ENCODE assay signal across 11 cellular contexts in genomic region chr9:127767909-127768331, GRCh38. TPM values are rescaled to one million over a fixed set of nuclear protein-coding genes. Genes with fewer than 3 reads are reported as not detected.
DNase-seq lines count a peak whose midpoint lies in the region; ATAC-seq, FAIRE-seq and TF ChIP-seq lines count a peak whose summit lies in the region.
"Had no signal": no experiment of that assay in that cellular context is flagged by ENCODE, and none has a peak within 500 bp of the region (broad histone marks: within the 10 kb centered on the region; RNA-seq: fewer than 3 reads in every experiment).

No MANE protein-coding gene starts in this region.

- peak overlapping the region; percentile 24 to 79 (median 61); a peak in 21 of 22 replicates for H3K27ac ChIP-seq in BLaER1 treated with 17β-estradiol and CSF1 and Interleukin-3, amounts not matched to agents 10 nM and 100 nM
- H3K27ac ChIP-seq in SK-N-SH (ENCODE audit: low read depth in 2 of 2, low read length in 1 of 2) (no peak overlapping the region), endothelial cell of umbilical vein (ENCODE audit: insufficient read depth, low read depth, low read length) (peak overlapping the region; percentile 96)

- no peak for TF ChIP-seq RAD21 in SK-N-SH (IDR thresholded peaks at IDR 0.05; ENCODE audit: low read length)

- CTCF ChIA-PET in SK-N-SH (lab: Yijun Ruan, JAX) (interaction anchor here (0.6 to 2.2 kb wide), 6 partner anchors 12 to 153 kb away, joined by 3 to 9 read pairs (median 5); partner anchors contain the start of gene TOR2A), endothelial cell of umbilical vein (lab: Charles Lee) (interaction anchor here (1.0 to 11.3 kb wide), 4 partner anchors 14 to 102 kb away, joined by 3 to 167 read pairs (median 4); partner anchors contain the start of genes CDK9, SH2D3C and TOR2A)

- peak overlapping the region in 2 of 10 experiments; percentile 15 to 42; a peak in 1 of 20 replicates for H3K4me3 ChIP-seq in BLaER1 treated with 17β-estradiol and CSF1 and Interleukin-3, amounts not matched to agents 10 nM and 100 nM
- H3K4me3 ChIP-seq in SK-N-SH (ENCODE audit: low read depth in 2 of 2, low read length in 1 of 2): no peak overlapping the region
- H3K4me3 ChIP-seq in endothelial cell of umbilical vein (replicated peaks in 1 of 3; ENCODE audit: insufficient read depth in 1 of 3, low read depth in 1 of 3, low read length in 3 of 3): peak overlapping the region in 2 of 3 experiments; percentile 26 to 65
- no peak overlapping the region for H3K4me3 ChIP-seq in mucosa of descending colon
- H3K4me3 ChIP-seq: K562 had no signal

- no peaks in the 10 kb centered on the region for H3K36me3 Mint-ChIP-seq in neural crest cell (ENCODE audit: low read depth)

- no TSS peak for BruUV-seq in endothelial cell of umbilical vein (replicated peaks; lab: Mats Ljungman, UMichigan)

- peak overlapping the region; percentile 70 to 97 (median 95) for H3K4me2 ChIP-seq in BLaER1 treated with 17β-estradiol and CSF1 and Interleukin-3, amounts not matched to agents 10 nM and 100 nM
- H3K4me2 ChIP-seq in SK-N-SH (no peak overlapping the region), endothelial cell of umbilical vein (ENCODE audit: insufficient read depth, low read length) (peak overlapping the region; percentile 53)

- H3K79me2 ChIP-seq in SK-N-SH (ENCODE audit: insufficient read depth) (no peaks in the 10 kb centered on the region), endothelial cell of umbilical vein (ENCODE audit: control insufficient read depth, insufficient read depth, low read length) (peaks cover 55% of the 10 kb centered on the region)

- peak; percentile 57 for DNase-seq in SK-N-SH
- peak; percentile 91 for DNase-seq in endothelial cell of umbilical vein (ENCODE audit: low read depth, low spot score)
- no peak for DNase-seq in neural crest cell (ENCODE audit: low read depth, low spot score)
- no peak for DNase-seq in mucosa of descending colon
- no peak for DNase-seq in sciatic nerve (ENCODE audit: low spot score)
- no peak for DNase-seq in UCSD-AML1 (lab: John Stamatoyannopoulos, UW; ENCODE audit: unreplicated experiment)
- DNase-seq: COR-L47 had no signal

- H3K9me3 Mint-ChIP-seq in neural crest cell: no peaks in the 10 kb centered on the region

- H3K36me3 ChIP-seq in BLaER1 treated with 17β-estradiol and CSF1 and Interleukin-3, amounts not matched to agents 10 nM and 100 nM: peaks cover 21 to 70% (median 44%) of the 10 kb centered on the region in 11 experiments
- H3K36me3 ChIP-seq in SK-N-SH (replicated peaks in 1 of 2; ENCODE audit: control insufficient read depth in 1 of 2, insufficient read depth in 2 of 2, low read length in 1 of 2) (no peaks in the 10 kb centered on the region), endothelial cell of umbilical vein (ENCODE audit: control insufficient read depth in 2 of 2, extremely low read depth in 1 of 2, insufficient read depth in 2 of 2, low read length in 2 of 2) (peaks cover 9 to 12% of the 10 kb centered on the region in 2 experiments), mucosa of descending colon (ENCODE audit: low read depth) (no peaks in the 10 kb centered on the region)

- POLR2A ChIA-PET in SK-N-SH (lab: Yijun Ruan, JAX): interaction anchor here (1.6 kb wide), 1 partner anchor 18 kb away, joined by 6 read pairs; the partner anchor contains the start of gene CDK9
- POLR2A ChIA-PET in endothelial cell of umbilical vein (lab: Charles Lee): interaction anchor here (0.9 to 1.0 kb wide), 2 partner anchors 23 to 103 kb away, joined by 3 to 7 read pairs; no protein-coding TSS in a partner anchor

- dilution Hi-C loops in endothelial cell of umbilical vein (cut with MboI; ENCODE audit: extremely low pct_ligation_motif_present, low sequenced_read_pairs): no loop called here

- H3K27me3 ChIP-seq in BLaER1 treated with 17β-estradiol and CSF1 and Interleukin-3, amounts not matched to agents 10 nM and 100 nM: no peaks in the 10 kb centered on the region
- H3K27me3 ChIP-seq in SK-N-SH (ENCODE audit: insufficient read depth) (no peaks in the 10 kb centered on the region), endothelial cell of umbilical vein (ENCODE audit: control insufficient read depth in 2 of 2, insufficient read depth in 2 of 2, low read length in 2 of 2) (no peaks in the 10 kb centered on the region)

- H3F3A ChIP-seq in SK-N-SH (replicated peaks; ENCODE audit: insufficient read depth): no peaks in the 10 kb centered on the region

- H3K9me1 ChIP-seq in endothelial cell of umbilical vein (replicated peaks; ENCODE audit: control insufficient read depth, extremely low read depth, insufficient read depth, low read length): no peaks in the 10 kb centered on the region

- no peak overlapping the region for H3K4me3 Mint-ChIP-seq in neural crest cell

- H3K9me3 ChIP-seq in BLaER1 treated with 17β-estradiol and CSF1 and Interleukin-3, amounts not matched to agents 10 nM and 100 nM (replicated peaks in 1 of 11): no peaks in the 10 kb centered on the region
- no peaks in the 10 kb centered on the region for H3K9me3 ChIP-seq in SK-N-SH
- no peaks in the 10 kb centered on the region for H3K9me3 ChIP-seq in endothelial cell of umbilical vein (replicated peaks; ENCODE audit: control insufficient read depth, insufficient read depth, low read length)
- no peaks in the 10 kb centered on the region for H3K9me3 ChIP-seq in mucosa of descending colon

- no peak overlapping the region for H2AFZ ChIP-seq in SK-N-SH (ENCODE audit: low read depth)
- no peak overlapping the region for H2AFZ ChIP-seq in endothelial cell of umbilical vein (ENCODE audit: low read depth, low read length)

- no peak for ATAC-seq in mucosa of descending colon
- ATAC-seq in GM18907 (IDR thresholded peaks at IDR 0.05; ENCODE audit: unreplicated experiment): no peak
- ATAC-seq in sciatic nerve: no peak
- ATAC-seq: K562 had no signal

- TF ChIP-seq POLR2A in endothelial cell of umbilical vein (IDR thresholded peaks at IDR 0.05; ENCODE audit: low read depth, low read length): no peak

- peaks cover 48% of the 10 kb centered on the region for H3K4me1 Mint-ChIP-seq in neural crest cell

- peak overlapping the region; percentile 23 to 73 (median 51); a peak in 21 of 22 replicates for H3K9ac ChIP-seq in BLaER1 treated with 17β-estradiol and CSF1 and Interleukin-3, amounts not matched to agents 10 nM and 100 nM
- no peak overlapping the region for H3K9ac ChIP-seq in SK-N-SH
- H3K9ac ChIP-seq in endothelial cell of umbilical vein (replicated peaks; ENCODE audit: extremely low read depth, insufficient read depth, low read length): peak overlapping the region; percentile 91

- peak; percentile 94 for FAIRE-seq in endothelial cell of umbilical vein (lab: Jason Lieb, UNC)
- FAIRE-seq: K562 had no signal

- WGBS in SK-N-SH (ENCODE audit: low lambda C conversion rate): 41% methylated on average over 7 of the region's 13 CpGs

- H3K9me2 ChIP-seq in SK-N-SH: no peaks in the 10 kb centered on the region

- intact Hi-C loops in endothelial cell of umbilical vein (cut with micrococcal nuclease) (no loop called here), mucosa of descending colon (cut with DNase I, micrococcal nuclease) (no loop called here), sciatic nerve (cut with DNase I) (no loop called here)

- peaks cover 0 to 91% (median 22%) of the 10 kb centered on the region in 11 experiments; a peak in 13 of 22 replicates for H4K20me1 ChIP-seq in BLaER1 treated with 17β-estradiol and CSF1 and Interleukin-3, amounts not matched to agents 10 nM and 100 nM
- H4K20me1 ChIP-seq in SK-N-SH (ENCODE audit: insufficient read depth): no peaks in the 10 kb centered on the region
- H4K20me1 ChIP-seq in endothelial cell of umbilical vein (replicated peaks; ENCODE audit: control insufficient read depth, extremely low read depth, insufficient read depth, low read length): no peaks in the 10 kb centered on the region

- TF ChIP-seq EP300 in SK-N-SH (IDR thresholded peaks at IDR 0.05; ENCODE audit: borderline replicate concordance in 1 of 2, low read depth in 1 of 2, low read length in 1 of 2): no peak

- TF ChIP-seq CTCF in SK-N-SH (IDR thresholded peaks at IDR 0.05) (no peak), endothelial cell of umbilical vein (IDR thresholded peaks at IDR 0.05; ENCODE audit: extremely low read depth in 1 of 2, insufficient read depth in 1 of 2, low read depth in 1 of 2, low read length in 2 of 2) (no peak), neural crest cell (conservative IDR thresholded peaks at IDR 0.05) (no peak), mucosa of descending colon (IDR thresholded peaks at IDR 0.05) (no peak)

- H3K4me1 ChIP-seq in BLaER1 treated with 17β-estradiol and CSF1 and Interleukin-3, amounts not matched to agents 10 nM and 100 nM: peaks cover 66 to 84% (median 78%) of the 10 kb centered on the region in 10 experiments
- H3K4me1 ChIP-seq in SK-N-SH (ENCODE audit: control insufficient read depth in 1 of 2, insufficient read depth in 2 of 2, low read depth in 1 of 2, low read length in 1 of 2): peaks cover 0 to 17% of the 10 kb centered on the region in 2 experiments; a peak in 1 of 4 replicates
- peaks cover 66% of the 10 kb centered on the region for H3K4me1 ChIP-seq in endothelial cell of umbilical vein (ENCODE audit: control insufficient read depth, extremely low read depth, insufficient read depth, low read length)
- H3K4me1 ChIP-seq in mucosa of descending colon (ENCODE audit: low read depth): peaks cover 14% of the 10 kb centered on the region

- peak overlapping the region; percentile 81 for H3K27ac Mint-ChIP-seq in neural crest cell (ENCODE audit: unreplicated experiment)

- H3K27me3 Mint-ChIP-seq in neural crest cell (ENCODE audit: low read depth): peaks cover 14% of the 10 kb centered on the region

RNA-seq across cellular contexts. Expression of gene SH2D3C, which starts 10.5 kb away (rescaled TPM):
- 0.15 and 0.52 TPM in 2 replicates for polyA plus RNA-seq in SK-N-SH (2012; rRNA removed)
- 0.14 and 0.34 TPM in 2 replicates for polyA plus RNA-seq in SK-N-SH (2012; cell fraction: cytosol; rRNA removed)
- polyA plus RNA-seq in SK-N-SH (2012; cell fraction: nucleus; rRNA removed): 0.30 and 0.31 TPM in 2 replicates
- total RNA-seq in endothelial cell of umbilical vein: 95.0 and 102 TPM in 2 replicates
- 173 and 218 TPM in 2 replicates for polyA plus RNA-seq in endothelial cell of umbilical vein
- 61.4 and 68.1 TPM in 2 replicates for polyA plus RNA-seq in endothelial cell of umbilical vein (2011; cell fraction: cytosol; rRNA removed)
- polyA plus RNA-seq in endothelial cell of umbilical vein (2011; cell fraction: nucleus; rRNA removed): 67.4 and 92.8 TPM in 2 replicates
- polyA plus RNA-seq in endothelial cell of umbilical vein (2012): 42.8 and 49.4 TPM in 2 replicates
- 104 and 130 TPM in 2 replicates for polyA minus RNA-seq in endothelial cell of umbilical vein
- polyA minus RNA-seq in endothelial cell of umbilical vein (2011; cell fraction: cytosol; rRNA and poly(A)+ RNA removed): not detected
- 45.1 and 63.7 TPM in 2 replicates for polyA minus RNA-seq in endothelial cell of umbilical vein (2011; cell fraction: nucleus; rRNA and poly(A)+ RNA removed)
- 6.0 and 7.2 TPM in 2 replicates for total RNA-seq in neural crest cell
- 1 to 10 TPM; 3.2 to 7.4 (median 4.7) TPM for total RNA-seq in mucosa of descending colon
- total RNA-seq in sciatic nerve: 22.6 TPM

RNA-seq across cellular contexts. Expression of gene CDK9, which starts 17.9 kb away (rescaled TPM):
- polyA plus RNA-seq in SK-N-SH (2012; rRNA removed) (82.7 and 108 TPM in 2 replicates), endothelial cell of umbilical vein (92.2 and 99.0 TPM in 2 replicates)
- 55.0 and 77.8 TPM in 2 replicates for polyA plus RNA-seq in SK-N-SH (2012; cell fraction: cytosol; rRNA removed)
- polyA plus RNA-seq in SK-N-SH (2012; cell fraction: nucleus; rRNA removed): 210 and 240 TPM in 2 replicates
- total RNA-seq in endothelial cell of umbilical vein (124 and 128 TPM in 2 replicates), neural crest cell (77.0 and 84.8 TPM in 2 replicates), mucosa of descending colon (100 to 1,000 TPM in 1 of 3 donors, 10 to 100 TPM in 2; 67.8 to 111 (median 75.9) TPM), sciatic nerve (127 TPM)
- polyA plus RNA-seq in endothelial cell of umbilical vein (2011; cell fraction: cytosol; rRNA removed): 50.0 and 61.0 TPM in 2 replicates
- 193 and 200 TPM in 2 replicates for polyA plus RNA-seq in endothelial cell of umbilical vein (2011; cell fraction: nucleus; rRNA removed)
- polyA plus RNA-seq in endothelial cell of umbilical vein (2012): 76.9 and 94.3 TPM in 2 replicates
- 88.4 and 92.9 TPM in 2 replicates for polyA minus RNA-seq in endothelial cell of umbilical vein
- 63.0 TPM for polyA minus RNA-seq in endothelial cell of umbilical vein (2011; cell fraction: cytosol; rRNA and poly(A)+ RNA removed)
- 58.3 and 65.1 TPM in 2 replicates for polyA minus RNA-seq in endothelial cell of umbilical vein (2011; cell fraction: nucleus; rRNA and poly(A)+ RNA removed)

RNA-seq across cellular contexts. Expression of gene TOR2A, which starts 32.8 kb away (rescaled TPM):
- 11.9 and 17.2 TPM in 2 replicates for polyA plus RNA-seq in SK-N-SH (2012; rRNA removed)
- 6.0 and 11.0 TPM in 2 replicates for polyA plus RNA-seq in SK-N-SH (2012; cell fraction: cytosol; rRNA removed)
- polyA plus RNA-seq in SK-N-SH (2012; cell fraction: nucleus; rRNA removed): 18.8 and 19.8 TPM in 2 replicates
- total RNA-seq in endothelial cell of umbilical vein: 17.1 and 19.3 TPM in 2 replicates
- polyA plus RNA-seq in endothelial cell of umbilical vein: 23.9 and 28.8 TPM in 2 replicates
- polyA plus RNA-seq in endothelial cell of umbilical vein (2011; cell fraction: cytosol; rRNA removed): 18.4 and 25.3 TPM in 2 replicates
- polyA plus RNA-seq in endothelial cell of umbilical vein (2011; cell fraction: nucleus; rRNA removed): 16.0 and 18.0 TPM in 2 replicates
- 11.3 and 18.5 TPM in 2 replicates for polyA plus RNA-seq in endothelial cell of umbilical vein (2012)
- 5.2 and 5.8 TPM in 2 replicates for polyA minus RNA-seq in endothelial cell of umbilical vein
- 16.5 TPM for polyA minus RNA-seq in endothelial cell of umbilical vein (2011; cell fraction: cytosol; rRNA and poly(A)+ RNA removed)
- polyA minus RNA-seq in endothelial cell of umbilical vein (2011; cell fraction: nucleus; rRNA and poly(A)+ RNA removed): 5.1 and 7.3 TPM in 2 replicates
- total RNA-seq in neural crest cell: 25.7 and 27.4 TPM in 2 replicates
- total RNA-seq in mucosa of descending colon: 10 to 100 TPM; 19.7 to 30.2 (median 28.2) TPM
- total RNA-seq in sciatic nerve: 6.8 TPM

RNA-seq across cellular contexts. Expression of gene FPGS, which starts 34.8 kb away (rescaled TPM):
- polyA plus RNA-seq in SK-N-SH (2012; rRNA removed): 82.3 and 82.7 TPM in 2 replicates
- polyA plus RNA-seq in SK-N-SH (2012; cell fraction: cytosol; rRNA removed): 32.6 and 51.9 TPM in 2 replicates
- 183 and 238 TPM in 2 replicates for polyA plus RNA-seq in SK-N-SH (2012; cell fraction: nucleus; rRNA removed)
- total RNA-seq in endothelial cell of umbilical vein: 90.2 and 90.7 TPM in 2 replicates
- polyA plus RNA-seq in endothelial cell of umbilical vein: 77.7 and 129 TPM in 2 replicates
- 67.9 and 72.7 TPM in 2 replicates for polyA plus RNA-seq in endothelial cell of umbilical vein (2011; cell fraction: cytosol; rRNA removed)
- polyA plus RNA-seq in endothelial cell of umbilical vein (2011; cell fraction: nucleus; rRNA removed): 116 and 150 TPM in 2 replicates
- polyA plus RNA-seq in endothelial cell of umbilical vein (2012): 58.5 and 71.2 TPM in 2 replicates
- polyA minus RNA-seq in endothelial cell of umbilical vein: 76.5 and 80.5 TPM in 2 replicates
- 58.0 TPM for polyA minus RNA-seq in endothelial cell of umbilical vein (2011; cell fraction: cytosol; rRNA and poly(A)+ RNA removed)
- 45.1 and 52.0 TPM in 2 replicates for polyA minus RNA-seq in endothelial cell of umbilical vein (2011; cell fraction: nucleus; rRNA and poly(A)+ RNA removed)
- 64.6 and 69.9 TPM in 2 replicates for total RNA-seq in neural crest cell
- 10 to 100 TPM; 41.0 to 46.5 (median 41.3) TPM for total RNA-seq in mucosa of descending colon
- total RNA-seq in sciatic nerve: 69.7 TPM

RNA-seq across cellular contexts. Expression of gene TTC16, which starts 52.0 kb away (rescaled TPM):
- polyA plus RNA-seq in SK-N-SH (2012; rRNA removed) (0.03 and 0.05 TPM in 2 replicates), endothelial cell of umbilical vein (not detected in 2 replicates)
- 0.01 and 0.03 TPM in 2 replicates for polyA plus RNA-seq in SK-N-SH (2012; cell fraction: cytosol; rRNA removed)
- 0.21 and 0.24 TPM in 2 replicates for polyA plus RNA-seq in SK-N-SH (2012; cell fraction: nucleus; rRNA removed)
- total RNA-seq in endothelial cell of umbilical vein (not detected in 2 replicates), neural crest cell (not detected in 2 replicates), mucosa of descending colon (under 1 TPM in 1 of 3 donors, not detected in 2; 0.31 TPM), sciatic nerve (0.13 TPM)
- polyA plus RNA-seq in endothelial cell of umbilical vein (2011; cell fraction: cytosol; rRNA removed): not detected in 2 replicates
- 0.05 TPM in 1 of 2 replicates, not detected in the other for polyA plus RNA-seq in endothelial cell of umbilical vein (2011; cell fraction: nucleus; rRNA removed)
- not detected in 2 replicates for polyA plus RNA-seq in endothelial cell of umbilical vein (2012)
- polyA minus RNA-seq in endothelial cell of umbilical vein: not detected in 2 replicates
- polyA minus RNA-seq in endothelial cell of umbilical vein (2011; cell fraction: cytosol; rRNA and poly(A)+ RNA removed): 0.31 TPM
- polyA minus RNA-seq in endothelial cell of umbilical vein (2011; cell fraction: nucleus; rRNA and poly(A)+ RNA removed): not detected in 2 replicates
- total RNA-seq: K562, myocyte had no signal

Comparison
In these comparisons a context has a peak if more than half of its experiments do, and no peak if none do; other contexts are left out.
1. H3K27ac ChIP-seq: peak in BLaER1 treated with 17β-estradiol and CSF1 and Interleukin-3, amounts not matched to agents 10 nM and 100 nM (11 of 11) and endothelial cell of umbilical vein (single experiment); none in SK-N-SH (0 of 2).
2. H3K4me3 ChIP-seq: peak in endothelial cell of umbilical vein (2 of 3); none in SK-N-SH (0 of 2) and mucosa of descending colon (single experiment).
3. DNase-seq: peak in SK-N-SH (single experiment) and endothelial cell of umbilical vein (single experiment); none in neural crest cell (single experiment), mucosa of descending colon (0 of 3), sciatic nerve (single experiment) and UCSD-AML1 (single experiment).